Comparison of ENCODE assay signal across 7 cellular contexts in genomic region chr11:83827940-83828554, GRCh38.
DNase-seq lines count a peak whose midpoint lies in the region; ATAC-seq, FAIRE-seq and TF ChIP-seq lines count a peak whose summit lies in the region.

No MANE protein-coding gene starts in this region.

- H3K4me1 Mint-ChIP-seq in activated T-helper 17 cell treated with anti-CD3 and anti-CD28 coated beads, Interleukin-2, amount 50 U/mL, for 72 hours, result no peaks in the 10 kb centered on the region

- peaks cover 4% of the 10 kb centered on the region for H3K27me3 Mint-ChIP-seq in activated T-helper 17 cell treated with anti-CD3 and anti-CD28 coated beads, Interleukin-2, amount 50 U/mL, for 72 hours

- WGBS in stomach, 5 donors, result 48 to 63% (median 53%) methylated on average over 5 of the region's 5 CpGs

- no peak for TF ChIP-seq EP300 in stomach (IDR thresholded peaks at IDR 0.05)

- DNase-seq in GM12891 (ENCODE audit: insufficient read length, low spot score) (no peak), H54 (ENCODE audit: insufficient read length, low spot score) (no peak), M059J (ENCODE audit: low read depth) (peak; percentile 36), SW480 (ENCODE audit: low spot score) (peak; percentile 52), left ventricle myocardium superior (no peak), stomach (no peak)

- TF ChIP-seq POLR2A in GM12891 (IDR thresholded peaks at IDR 0.05; ENCODE audit: low read depth, low read length) (no peak), H54 (IDR thresholded peaks at IDR 0.05; ENCODE audit: low read depth, low read length) (no peak), stomach (IDR thresholded peaks at IDR 0.05) (no peak)

- intact Hi-C loops in left ventricle myocardium superior (cut with micrococcal nuclease), result no loop called here
- intact Hi-C loops in stomach (cut with DNase I; ENCODE audit: low total_unique reads), result no loop called here

- FAIRE-seq in GM12891 (lab: Jason Lieb, UNC) (peak; percentile 59), H54 (lab: Jason Lieb, UNC) (peak; percentile 64)

- no peak overlapping the region for H3K27ac Mint-ChIP-seq in activated T-helper 17 cell treated with anti-CD3 and anti-CD28 coated beads, Interleukin-2, amount 50 U/mL, for 72 hours

- H3K9me3 ChIP-seq in stomach, result no peaks in the 10 kb centered on the region

- ATAC-seq in left ventricle myocardium superior, result peak; percentile 42
- ATAC-seq in activated T-helper 17 cell treated with anti-CD3 and anti-CD28 coated beads, Interleukin-2, amount 50 U/mL, for 72 hours (replicated peaks), result no peak

- H3K36me3 Mint-ChIP-seq in activated T-helper 17 cell treated with anti-CD3 and anti-CD28 coated beads, Interleukin-2, amount 50 U/mL, for 72 hours (ENCODE audit: low read depth), result no peaks in the 10 kb centered on the region

- peaks cover 0 to 19% (median 5%) of the 10 kb centered on the region in 4 donors for H3K4me1 ChIP-seq in stomach

- no peaks in the 10 kb centered on the region for H3K9me3 Mint-ChIP-seq in activated T-helper 17 cell treated with anti-CD3 and anti-CD28 coated beads, Interleukin-2, amount 50 U/mL, for 72 hours

- H3K36me3 ChIP-seq in stomach, result no peaks in the 10 kb centered on the region

- no peak overlapping the region for H3K4me3 Mint-ChIP-seq in activated T-helper 17 cell treated with anti-CD3 and anti-CD28 coated beads, Interleukin-2, amount 50 U/mL, for 72 hours

- H3K27ac ChIP-seq in stomach, result peak overlapping the region in 1 of 5 donors; percentile 35

- H3K27me3 ChIP-seq in stomach, result no peaks in the 10 kb centered on the region

- H3K4me3 ChIP-seq in stomach, result peak overlapping the region; percentile 18 to 36 (median 30)

- peak in 5 of 7 experiments; percentile 25 to 43 (median 39) for TF ChIP-seq CTCF in stomach (IDR thresholded peaks at IDR 0.05)

TF ChIP-seq in GM12891, 5 proteins besides CTCF, POLR2A, EP300 and RAD21:
- TF ChIP-seq PAX5 (IDR thresholded peaks at IDR 0.05; ENCODE audit: insufficient read depth, low read length, severe bottlenecking) (no peak), POU2F2 (IDR thresholded peaks at IDR 0.05; ENCODE audit: low read depth, low read length) (no peak), TAF1 (IDR thresholded peaks at IDR 0.05; ENCODE audit: low read depth, low read length) (no peak), SPI1 (IDR thresholded peaks at IDR 0.05; ENCODE audit: low read depth, low read length) (no peak), POLR2AphosphoS5 (IDR thresholded peaks at IDR 0.05; ENCODE audit: low read depth, low read length) (no peak)

Comparison
In these comparisons a context has a peak if more than half of its experiments do, and no peak if none do; other contexts are left out.
1. DNase-seq: peak in M059J (single experiment) and SW480 (single experiment); none in GM12891 (single experiment), H54 (single experiment), left ventricle myocardium superior (single experiment) and stomach (single experiment).